In the genomic region with DNA sequence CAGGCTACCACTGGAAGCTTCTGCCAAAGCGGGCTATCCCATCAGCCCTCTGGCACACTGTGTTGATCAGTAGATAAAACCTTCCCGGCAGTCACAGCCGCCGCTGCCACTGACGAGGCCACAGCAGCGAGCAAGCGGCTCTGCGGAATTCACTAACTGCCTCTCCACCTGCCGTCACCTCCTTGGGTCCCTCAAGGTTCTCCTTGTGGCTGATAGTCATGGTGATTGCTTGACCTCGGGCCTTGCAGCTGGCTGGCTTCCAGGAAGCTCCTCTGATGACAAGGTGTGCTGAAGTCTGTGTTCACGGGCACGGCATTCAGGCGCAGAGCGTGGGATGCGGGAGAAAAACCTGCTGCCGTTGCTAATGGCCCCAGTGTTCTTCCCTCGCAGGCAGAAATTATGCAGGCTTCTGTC, we compare ENCODE assay signal across 11 cellular contexts.
DNase-seq lines count a peak whose midpoint lies in the region; ATAC-seq and TF ChIP-seq lines count a peak whose summit lies in the region.
"Had no signal": no experiment of that assay in that cellular context is flagged by ENCODE, and none has a peak within 500 bp of the region (broad histone marks: within the 10 kb centered on the region; RNA-seq: fewer than 3 reads in every experiment).

No MANE protein-coding gene starts in this region.

- ATAC-seq in HG02870 (IDR thresholded peaks at IDR 0.05; ENCODE audit: unreplicated experiment), result no peak

- no peaks in the 10 kb centered on the region for H3K27me3 ChIP-seq in neutrophil
- H3K27me3 ChIP-seq in H7 (ENCODE audit: control insufficient read depth, insufficient read depth, low read length), result no peaks in the 10 kb centered on the region

- no peak for TF ChIP-seq CTCF in neutrophil (IDR thresholded peaks at IDR 0.05)

- peak overlapping the region; percentile 33 for H3K27ac ChIP-seq in neutrophil

- H3K9me3 ChIP-seq in neutrophil, result no peaks in the 10 kb centered on the region

- no peaks in the 10 kb centered on the region for H3K36me3 ChIP-seq in neutrophil
- no peaks in the 10 kb centered on the region for H3K36me3 ChIP-seq in H7 (replicated peaks; ENCODE audit: control insufficient read depth, insufficient read depth, low read length)

- peak; percentile 83 for DNase-seq in ELF-1 (ENCODE audit: low read depth, low spot score)
- DNase-seq in NCI-H526 treated with DMSO at 0.1 percent for 48 hours (lab: John Stamatoyannopoulos, UW), result peak; percentile 63
- DNase-seq in ecto neural progenitor cell (ENCODE audit: low spot score), result peak; percentile 49
- no peak for DNase-seq in DMS153 treated with DMSO at 0.1 percent for 48 hours (lab: John Stamatoyannopoulos, UW; ENCODE audit: unreplicated experiment)
- DNase-seq in H7, result no peak
- no peak for DNase-seq in NCI-H2081 treated with DMSO at 0.1 percent for 48 hours (lab: John Stamatoyannopoulos, UW)
- DNase-seq: activated naive CD8-positive, alpha-beta T cell treated with anti-CD3 and anti-CD28 coated beads for 36 hours; NCI-H774; stimulated activated CD4-positive, alpha-beta T cell treated with anti-CD3 and anti-CD28 coated beads, Interleukin-4, amount 100 ng/mL, for 4 hours had no signal

- peaks cover 7 to 13% of the 10 kb centered on the region in 2 experiments for H3K4me1 ChIP-seq in neutrophil (ENCODE audit: control insufficient read depth in 1 of 2, insufficient read depth in 1 of 2, low read depth in 1 of 2, low read length in 1 of 2)

- H3K4me3 ChIP-seq in neutrophil (ENCODE audit: low read depth in 1 of 2, low read length in 1 of 2), result peak overlapping the region; percentile 9 to 15
- no peak overlapping the region for H3K4me3 ChIP-seq in H7 (ENCODE audit: insufficient read depth, low read depth, low read length)

Comparison
In these comparisons a context has a peak if more than half of its experiments do, and no peak if none do; other contexts are left out.
1. DNase-seq: peak in ELF-1 (single experiment), NCI-H526 treated with DMSO at 0.1 percent for 48 hours (single experiment) and ecto neural progenitor cell (single experiment); none in DMS153 treated with DMSO at 0.1 percent for 48 hours (single experiment), H7 (single experiment) and NCI-H2081 treated with DMSO at 0.1 percent for 48 hours (single experiment).